10 cellular contexts compared by ENCODE assay signal in genomic region chr16:50781043-50781442, GRCh38. TPM values are rescaled to one million over a fixed set of nuclear protein-coding genes. Genes with fewer than 3 reads are reported as not detected.
A peak's percentile ranks its signal among the peaks of the same experiment; 100 is the strongest.
DNase-seq lines count a peak whose midpoint lies in the region; ATAC-seq and TF ChIP-seq lines count a peak whose summit lies in the region.
"Had no signal": no experiment of that assay in that cellular context is flagged by ENCODE, and none has a peak within 500 bp of the region (broad histone marks: within the 10 kb centered on the region; RNA-seq: fewer than 3 reads in every experiment).

No MANE protein-coding gene starts in this region.

- peak overlapping the region; percentile 79 for H3K27ac Mint-ChIP-seq in stimulated activated effector memory CD8-positive, alpha-beta T cell treated with anti-CD3 and anti-CD28 coated beads, Interleukin-12 subunit alpha, Interleukin-12 subunit beta, amount 100 ng/mL, for 72 hours

- H3K4me1 Mint-ChIP-seq in stimulated activated effector memory CD8-positive, alpha-beta T cell treated with anti-CD3 and anti-CD28 coated beads, Interleukin-12 subunit alpha, Interleukin-12 subunit beta, amount 100 ng/mL, for 72 hours: peaks cover 39% of the 10 kb centered on the region

- H3K4me3 Mint-ChIP-seq in stimulated activated effector memory CD8-positive, alpha-beta T cell treated with anti-CD3 and anti-CD28 coated beads, Interleukin-12 subunit alpha, Interleukin-12 subunit beta, amount 100 ng/mL, for 72 hours: peak overlapping the region; percentile 14

- peak; percentile 19 for DNase-seq in stimulated activated CD4-positive, alpha-beta T cell treated with anti-CD3 and anti-CD28 coated beads, Interleukin-15, amount 100 ng/mL, for 24 hours
- DNase-seq in stimulated activated CD4-positive, alpha-beta T cell treated with anti-CD3 and anti-CD28 coated beads, Interleukin-2, amount 100 ng/mL, for 24 hours: no peak
- peak in 3 of 5 donors; percentile 6 to 36 (median 9) for DNase-seq in T-helper 1 cell
- DNase-seq in epithelial cell of proximal tubule (ENCODE audit: low read depth): no peak
- no peak for DNase-seq in stimulated activated effector memory CD8-positive, alpha-beta T cell treated with anti-CD3 and anti-CD28 coated beads, Interleukin-12 subunit alpha, Interleukin-12 subunit beta, amount 100 ng/mL, for 72 hours (ENCODE audit: low spot score in 2 of 2)
- DNase-seq in AML-193 (lab: John Stamatoyannopoulos, UW): no peak
- no peak for DNase-seq in NOMO-1 treated with dmso at 0.1 percent for 144 hours (lab: John Stamatoyannopoulos, UW; ENCODE audit: unreplicated experiment)
- DNase-seq: amygdala, NCI-H1694 had no signal

- H3K9me3 Mint-ChIP-seq in stimulated activated effector memory CD8-positive, alpha-beta T cell treated with anti-CD3 and anti-CD28 coated beads, Interleukin-12 subunit alpha, Interleukin-12 subunit beta, amount 100 ng/mL, for 72 hours: no peaks in the 10 kb centered on the region

- ATAC-seq in stimulated activated effector memory CD8-positive, alpha-beta T cell treated with anti-CD3 and anti-CD28 coated beads, Interleukin-12 subunit alpha, Interleukin-12 subunit beta, amount 100 ng/mL, for 72 hours: peak; percentile 48
- no peak for ATAC-seq in HG02840 (IDR thresholded peaks at IDR 0.05; ENCODE audit: low FRiP score, unreplicated experiment)

- peak; percentile 27 for TF ChIP-seq CTCF in epithelial cell of proximal tubule (conservative IDR thresholded peaks at IDR 0.05; ENCODE audit: low read depth, low read length)

- peaks cover 100% of the 10 kb centered on the region for H3K36me3 Mint-ChIP-seq in stimulated activated effector memory CD8-positive, alpha-beta T cell treated with anti-CD3 and anti-CD28 coated beads, Interleukin-12 subunit alpha, Interleukin-12 subunit beta, amount 100 ng/mL, for 72 hours

- no peak overlapping the region for H3K4me3 ChIP-seq in epithelial cell of proximal tubule (ENCODE audit: low read depth, low read length)

RNA-seq across cellular contexts. Expression of gene CYLD, which starts 39.2 kb away (rescaled TPM):
- total RNA-seq in epithelial cell of proximal tubule: 10.3 and 12.9 TPM in 2 replicates

Comparison
In these comparisons a context has a peak if more than half of its experiments do, and no peak if none do; other contexts are left out.
1. DNase-seq: peak in stimulated activated CD4-positive, alpha-beta T cell treated with anti-CD3 and anti-CD28 coated beads, Interleukin-15, amount 100 ng/mL, for 24 hours (single experiment) and T-helper 1 cell (3 of 5); none in stimulated activated CD4-positive, alpha-beta T cell treated with anti-CD3 and anti-CD28 coated beads, Interleukin-2, amount 100 ng/mL, for 24 hours (0 of 2), epithelial cell of proximal tubule (single experiment), stimulated activated effector memory CD8-positive, alpha-beta T cell treated with anti-CD3 and anti-CD28 coated beads, Interleukin-12 subunit alpha, Interleukin-12 subunit beta, amount 100 ng/mL, for 72 hours (0 of 2), AML-193 (0 of 2) and NOMO-1 treated with dmso at 0.1 percent for 144 hours (single experiment).